ENCODE assay signal across 14 cellular contexts in genomic region chr11:1017269-1018005, GRCh38. TPM values are rescaled to one million over a fixed set of nuclear protein-coding genes. Genes with fewer than 3 reads are reported as not detected.
DNase-seq lines count a peak whose midpoint lies in the region; ATAC-seq and TF ChIP-seq lines count a peak whose summit lies in the region.
"Had no signal": no experiment of that assay in that cellular context is flagged by ENCODE, and none has a peak within 500 bp of the region (broad histone marks: within the 10 kb centered on the region; RNA-seq: fewer than 3 reads in every experiment).

No MANE protein-coding gene starts in this region.

- POLR2A ChIA-PET in activated CD8-positive, alpha-beta T cell treated with anti-CD3 and anti-CD28 coated beads for 36 hours (lab: Charles Lee) = interaction anchor here (0.6 kb wide), 1 partner anchor 10 kb away, joined by 3 read pairs; no protein-coding TSS in a partner anchor
- POLR2A ChIA-PET in activated CD8-positive, alpha-beta T cell treated with anti-CD3 and anti-CD28 coated beads, Interleukin-2, amount 10 ng/mL, durations not matched to agents 7 days and 5 days (lab: Charles Lee) = interaction anchor here (0.6 kb wide), 1 partner anchor 419 kb away, joined by 3 read pairs; no protein-coding TSS in a partner anchor

- H3K4me3 Mint-ChIP-seq in activated CD8-positive, alpha-beta T cell treated with anti-CD3 and anti-CD28 coated beads for 36 hours = no peak overlapping the region
- no peak overlapping the region for H3K4me3 Mint-ChIP-seq in activated CD8-positive, alpha-beta T cell treated with anti-CD3 and anti-CD28 coated beads, Interleukin-2, amount 10 ng/mL, durations not matched to agents 7 days and 5 days
- no peak overlapping the region for H3K4me3 Mint-ChIP-seq in activated T-helper 17 cell treated with anti-CD3 and anti-CD28 coated beads, Interleukin-2, amount 50 U/mL, for 72 hours

- DNase-seq in activated CD8-positive, alpha-beta T cell treated with anti-CD3 and anti-CD28 coated beads for 36 hours = peak; percentile 13
- DNase-seq in activated CD8-positive, alpha-beta T cell treated with anti-CD3 and anti-CD28 coated beads, Interleukin-2, amount 10 ng/mL, durations not matched to agents 7 days and 5 days = no peak
- DNase-seq in islet precursor cell = peak; percentile 66
- DNase-seq in stimulated activated CD8-positive, alpha-beta memory T cell treated with anti-CD3 and anti-CD28 coated beads, Interleukin-4, amount 100 ng/mL, for 48 hours = peak; percentile 32
- no peak for DNase-seq in NOMO-1 (lab: John Stamatoyannopoulos, UW; ENCODE audit: unreplicated experiment in 2 of 2)
- no peak for DNase-seq in iPS-NIHi11 (ENCODE audit: low spot score)
- DNase-seq: central memory CD4-positive, alpha-beta T cell; foreskin melanocyte; NCI-H1417; NK-92 treated with Interleukin-12 subunit alpha and Interleukin-12 subunit beta, amount 100 ng/mL, for 24 hours; T-helper 2 cell had no signal

- H3K9me3 Mint-ChIP-seq in activated CD8-positive, alpha-beta T cell treated with anti-CD3 and anti-CD28 coated beads for 36 hours = peaks cover 2% of the 10 kb centered on the region
- H3K9me3 Mint-ChIP-seq in activated CD8-positive, alpha-beta T cell treated with anti-CD3 and anti-CD28 coated beads, Interleukin-2, amount 10 ng/mL, durations not matched to agents 7 days and 5 days (ENCODE audit: insufficient read depth) = no peaks in the 10 kb centered on the region
- H3K9me3 Mint-ChIP-seq in activated T-helper 17 cell treated with anti-CD3 and anti-CD28 coated beads, Interleukin-2, amount 50 U/mL, for 72 hours = peaks cover 4% of the 10 kb centered on the region

- CTCF ChIA-PET in activated CD8-positive, alpha-beta T cell treated with anti-CD3 and anti-CD28 coated beads for 36 hours (lab: Charles Lee) = no interaction called here
- CTCF ChIA-PET in activated CD8-positive, alpha-beta T cell treated with anti-CD3 and anti-CD28 coated beads, Interleukin-2, amount 10 ng/mL, durations not matched to agents 7 days and 5 days (lab: Charles Lee) = no interaction called here

- ATAC-seq in activated CD8-positive, alpha-beta T cell treated with anti-CD3 and anti-CD28 coated beads for 36 hours = peak; percentile 28
- ATAC-seq in activated CD8-positive, alpha-beta T cell treated with anti-CD3 and anti-CD28 coated beads, Interleukin-2, amount 10 ng/mL, durations not matched to agents 7 days and 5 days = no peak
- ATAC-seq in activated T-helper 17 cell treated with anti-CD3 and anti-CD28 coated beads, Interleukin-2, amount 50 U/mL, for 72 hours (replicated peaks) = peak; percentile 37
- ATAC-seq in GM19455 (IDR thresholded peaks at IDR 0.05; ENCODE audit: unreplicated experiment) = no peak

- no peak overlapping the region for H3K27ac Mint-ChIP-seq in activated CD8-positive, alpha-beta T cell treated with anti-CD3 and anti-CD28 coated beads for 36 hours
- no peak overlapping the region for H3K27ac Mint-ChIP-seq in activated CD8-positive, alpha-beta T cell treated with anti-CD3 and anti-CD28 coated beads, Interleukin-2, amount 10 ng/mL, durations not matched to agents 7 days and 5 days
- peak overlapping the region; percentile 2 for H3K27ac Mint-ChIP-seq in activated T-helper 17 cell treated with anti-CD3 and anti-CD28 coated beads, Interleukin-2, amount 50 U/mL, for 72 hours

- H3K36me3 Mint-ChIP-seq in activated CD8-positive, alpha-beta T cell treated with anti-CD3 and anti-CD28 coated beads for 36 hours (ENCODE audit: low read depth) = no peaks in the 10 kb centered on the region
- H3K36me3 Mint-ChIP-seq in activated CD8-positive, alpha-beta T cell treated with anti-CD3 and anti-CD28 coated beads, Interleukin-2, amount 10 ng/mL, durations not matched to agents 7 days and 5 days (ENCODE audit: low read depth) = no peaks in the 10 kb centered on the region
- no peaks in the 10 kb centered on the region for H3K36me3 Mint-ChIP-seq in activated T-helper 17 cell treated with anti-CD3 and anti-CD28 coated beads, Interleukin-2, amount 50 U/mL, for 72 hours (ENCODE audit: low read depth)

- TF ChIP-seq CTCF in activated CD8-positive, alpha-beta T cell treated with anti-CD3 and anti-CD28 coated beads for 36 hours (IDR thresholded peaks at IDR 0.05) = no peak

- H3K27me3 Mint-ChIP-seq in activated CD8-positive, alpha-beta T cell treated with anti-CD3 and anti-CD28 coated beads for 36 hours = no peaks in the 10 kb centered on the region
- H3K27me3 Mint-ChIP-seq in activated CD8-positive, alpha-beta T cell treated with anti-CD3 and anti-CD28 coated beads, Interleukin-2, amount 10 ng/mL, durations not matched to agents 7 days and 5 days (ENCODE audit: low read depth) = no peaks in the 10 kb centered on the region
- H3K27me3 Mint-ChIP-seq in activated T-helper 17 cell treated with anti-CD3 and anti-CD28 coated beads, Interleukin-2, amount 50 U/mL, for 72 hours = no peaks in the 10 kb centered on the region

- peaks cover 20% of the 10 kb centered on the region for H3K4me1 Mint-ChIP-seq in activated CD8-positive, alpha-beta T cell treated with anti-CD3 and anti-CD28 coated beads for 36 hours (ENCODE audit: low read depth)
- peaks cover 16% of the 10 kb centered on the region for H3K4me1 Mint-ChIP-seq in activated CD8-positive, alpha-beta T cell treated with anti-CD3 and anti-CD28 coated beads, Interleukin-2, amount 10 ng/mL, durations not matched to agents 7 days and 5 days (ENCODE audit: low read depth)
- H3K4me1 Mint-ChIP-seq in activated T-helper 17 cell treated with anti-CD3 and anti-CD28 coated beads, Interleukin-2, amount 50 U/mL, for 72 hours = peaks cover 22% of the 10 kb centered on the region

- intact Hi-C loops in activated CD8-positive, alpha-beta T cell treated with anti-CD3 and anti-CD28 coated beads for 36 hours (cut with micrococcal nuclease) = no loop called here

RNA-seq across cellular contexts. Expression of gene MUC6, which starts 19.1 kb away (rescaled TPM):
- not detected for total RNA-seq in activated CD8-positive, alpha-beta T cell treated with anti-CD3 and anti-CD28 coated beads for 36 hours
- total RNA-seq in activated CD8-positive, alpha-beta T cell treated with anti-CD3 and anti-CD28 coated beads, Interleukin-2, amount 10 ng/mL, durations not matched to agents 7 days and 5 days = not detected
- not detected for total RNA-seq in activated T-helper 17 cell treated with anti-CD3 and anti-CD28 coated beads, Interleukin-2, amount 50 U/mL, for 72 hours
- total RNA-seq: smooth muscle cell had no signal

RNA-seq across cellular contexts. Expression of gene MUC2, which starts 57.2 kb away (rescaled TPM):
- not detected for total RNA-seq in activated CD8-positive, alpha-beta T cell treated with anti-CD3 and anti-CD28 coated beads for 36 hours
- total RNA-seq in activated CD8-positive, alpha-beta T cell treated with anti-CD3 and anti-CD28 coated beads, Interleukin-2, amount 10 ng/mL, durations not matched to agents 7 days and 5 days = not detected
- not detected for total RNA-seq in activated T-helper 17 cell treated with anti-CD3 and anti-CD28 coated beads, Interleukin-2, amount 50 U/mL, for 72 hours
- total RNA-seq: smooth muscle cell had no signal

Comparison
In these comparisons a context has a peak if more than half of its experiments do, and no peak if none do; other contexts are left out.
1. ATAC-seq: peak in activated CD8-positive, alpha-beta T cell treated with anti-CD3 and anti-CD28 coated beads for 36 hours (single experiment) and activated T-helper 17 cell treated with anti-CD3 and anti-CD28 coated beads, Interleukin-2, amount 50 U/mL, for 72 hours (single experiment); none in activated CD8-positive, alpha-beta T cell treated with anti-CD3 and anti-CD28 coated beads, Interleukin-2, amount 10 ng/mL, durations not matched to agents 7 days and 5 days (single experiment) and GM19455 (single experiment).
2. DNase-seq: peak in activated CD8-positive, alpha-beta T cell treated with anti-CD3 and anti-CD28 coated beads for 36 hours (single experiment), islet precursor cell (single experiment) and stimulated activated CD8-positive, alpha-beta memory T cell treated with anti-CD3 and anti-CD28 coated beads, Interleukin-4, amount 100 ng/mL, for 48 hours (single experiment); none in activated CD8-positive, alpha-beta T cell treated with anti-CD3 and anti-CD28 coated beads, Interleukin-2, amount 10 ng/mL, durations not matched to agents 7 days and 5 days (single experiment), NOMO-1 (0 of 2) and iPS-NIHi11 (single experiment).